ENCODE assay signal across 13 cellular contexts in the genomic region with DNA sequence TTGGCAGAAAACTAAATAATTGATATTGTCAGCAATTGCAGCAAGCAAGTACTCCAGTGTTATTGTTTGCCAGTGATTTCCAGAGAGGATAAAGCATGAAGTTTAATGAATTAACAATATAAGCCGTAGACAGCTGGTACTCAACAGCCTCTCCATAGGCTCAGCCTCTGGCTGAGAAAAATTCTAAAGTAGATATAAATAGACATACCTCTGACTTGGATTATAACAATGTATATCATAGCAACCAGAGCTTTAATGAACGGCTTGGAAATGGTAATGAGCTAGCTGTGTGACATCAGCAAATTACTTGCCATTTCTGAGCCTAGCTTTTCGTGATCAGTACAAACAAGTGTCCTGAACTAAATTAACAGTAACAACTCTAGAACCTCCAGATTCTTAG.
"Had no signal": no experiment of that assay in that cellular context is flagged by ENCODE, and none has a peak within 500 bp of the region (broad histone marks: within the 10 kb centered on the region; RNA-seq: fewer than 3 reads in every experiment).

No MANE protein-coding gene starts in this region.

- ATAC-seq: activated CD8-positive, alpha-beta memory T cell treated with anti-CD3 and anti-CD28 coated beads, Interleukin-2, amount 10 ng/mL, durations not matched to agents 7 days and 5 days; stimulated activated naive B cell treated with anti-CD40 and anti-IgM and Interleukin-4, amounts not matched to agents 10 μg/mL and 1 μg/mL and 100 μg/mL, for 72 hours had no signal

- H3K36me3 ChIP-seq: left ventricle myocardium inferior, spleen had no signal

- DNase-seq: activated B cell treated with CpG ODN at 0.5 μM for 24 hours; activated CD4-positive, alpha-beta memory T cell treated with anti-CD3 and anti-CD28 coated beads, Interleukin-2, amount 10 ng/mL, durations not matched to agents 7 days and 5 days; activated CD4-positive, alpha-beta T cell treated with anti-CD3 and anti-CD28 coated beads for 48 hours; activated CD8-positive, alpha-beta memory T cell treated with anti-CD3 and anti-CD28 coated beads, Interleukin-2, amount 10 ng/mL, durations not matched to agents 7 days and 5 days; effector CD4-positive, alpha-beta T cell; head of caudate nucleus; kidney; left ventricle myocardium inferior; mammary epithelial cell; midbrain; spleen; stimulated activated CD4-positive, alpha-beta T cell treated with anti-CD3 and anti-CD28 coated beads, Interleukin-4, amount 100 ng/mL, for 4 hours; stimulated activated naive B cell treated with anti-CD40 and anti-IgM and Interleukin-4, amounts not matched to agents 10 μg/mL and 1 μg/mL and 100 μg/mL, for 72 hours had no signal

- H3K27ac ChIP-seq: left ventricle myocardium inferior, spleen had no signal

- H3K4me1 ChIP-seq: left ventricle myocardium inferior, spleen had no signal

- H3K4me3 ChIP-seq: left ventricle myocardium inferior, spleen had no signal

- H3K27me3 ChIP-seq: spleen had no signal
